Comparison of ENCODE assay signal across 5 cellular contexts in genomic region chr10:77689339-77689738, GRCh38.
"Had no signal": no experiment of that assay in that cellular context is flagged by ENCODE, and none has a peak within 500 bp of the region (broad histone marks: within the 10 kb centered on the region; RNA-seq: fewer than 3 reads in every experiment).

No MANE protein-coding gene starts in this region.

- H3K36me3 Mint-ChIP-seq: IgD-negative memory B cell had no signal

- H3K4me3 Mint-ChIP-seq: GM23338, H9, HFFc6, IgD-negative memory B cell had no signal

- H3K9me3 Mint-ChIP-seq: GM23338, H9, HFFc6 had no signal

- DNase-seq: H9, HCEC 1CT, HFFc6 had no signal

- ATAC-seq: GM23338 had no signal

- H3K4me3 ChIP-seq: GM23338 had no signal

- H3K27ac Mint-ChIP-seq: GM23338, HFFc6, IgD-negative memory B cell had no signal
